Comparison of ENCODE assay signal across 19 cellular contexts in genomic region chr7:25726682-25727357, GRCh38.
A peak's percentile ranks its signal among the peaks of the same experiment; 100 is the strongest.
DNase-seq lines count a peak whose midpoint lies in the region; FAIRE-seq and TF ChIP-seq lines count a peak whose summit lies in the region.
"Had no signal": no experiment of that assay in that cellular context is flagged by ENCODE, and none has a peak within 500 bp of the region (broad histone marks: within the 10 kb centered on the region; RNA-seq: fewer than 3 reads in every experiment).

No MANE protein-coding gene starts in this region.

- DNase-seq in DMS 273 treated with DMSO at 0.1 percent for 48 hours (lab: John Stamatoyannopoulos, UW) (peak; percentile 93), NCI-H1417 treated with DMSO at 0.1 percent for 48 hours (lab: John Stamatoyannopoulos, UW) (peak; percentile 92), bronchial epithelial cell (ENCODE audit: low read depth) (peak; percentile 70), mesendoderm (peak; percentile 31), NCI-H1092 (lab: John Stamatoyannopoulos, UW) (no peak), posterior cingulate gyrus (no peak), superior temporal gyrus (ENCODE audit: extremely low spot score) (no peak), NCI-H1048 (lab: John Stamatoyannopoulos, UW) (no peak)
- DNase-seq: activated CD4-positive, CD25-positive, alpha-beta regulatory T cell; activated gamma-delta T cell; GF-D8; HFFc6; kidney glomerular epithelial cell; NCI-H1930; NK-92 treated with Interleukin-12 subunit alpha and Interleukin-12 subunit beta, amount 100 ng/mL, for 24 hours; T-helper 17 cell had no signal

- no peaks in the 10 kb centered on the region for H3K79me1 ChIP-seq in mesendoderm (ENCODE audit: low read length)

- no peak overlapping the region for H3K9ac ChIP-seq in mesendoderm (ENCODE audit: low read length)
- H3K9ac ChIP-seq: KMS-11 had no signal

- no peak overlapping the region for H2AK5ac ChIP-seq in mesendoderm (ENCODE audit: low read length)

- H4K8ac ChIP-seq in mesendoderm (ENCODE audit: low read depth, low read length), result no peak overlapping the region

- H3K27me3 ChIP-seq in bronchial epithelial cell (ENCODE audit: control insufficient read depth, insufficient read depth, low read length) (peaks cover 3% of the 10 kb centered on the region), mesendoderm (ENCODE audit: insufficient read depth, low read length, poor library complexity) (no peaks in the 10 kb centered on the region)

- H3K4me2 ChIP-seq in mesendoderm (ENCODE audit: low read length), result no peak overlapping the region
- H3K4me2 ChIP-seq: KMS-11 had no signal

- H3K23ac ChIP-seq in mesendoderm (ENCODE audit: low read length), result no peak overlapping the region

- H3K36me3 ChIP-seq in bronchial epithelial cell (ENCODE audit: control insufficient read depth, insufficient read depth, low read length) (no peaks in the 10 kb centered on the region), mesendoderm (ENCODE audit: control insufficient read depth, insufficient read depth, low read length) (no peaks in the 10 kb centered on the region)

- no peak for FAIRE-seq in bronchial epithelial cell (lab: Jason Lieb, UNC)
- FAIRE-seq: colon, urothelium cell line had no signal

- no CpG with 5 or more reads among the region's 11 CpGs for WGBS in mesendoderm (ENCODE audit: extremely low coverage, insufficient coverage, low lambda C conversion rate)

- no peak overlapping the region for H3K27ac ChIP-seq in mesendoderm (ENCODE audit: low read depth, low read length)
- H3K27ac ChIP-seq: KMS-11 had no signal

- no peak overlapping the region for H3K56ac ChIP-seq in mesendoderm (ENCODE audit: low read length)

- peaks cover 8% of the 10 kb centered on the region for H3K4me1 ChIP-seq in mesendoderm (ENCODE audit: control insufficient read depth, low read depth, low read length)

- no peak overlapping the region for H2BK15ac ChIP-seq in mesendoderm (replicated peaks; ENCODE audit: low read depth)

- H3K4me3 ChIP-seq in bronchial epithelial cell (ENCODE audit: low read depth, low read length) (no peak overlapping the region), mesendoderm (ENCODE audit: low read length) (no peak overlapping the region)

- intact Hi-C loops in posterior cingulate gyrus (cut with DNase I), result loop anchor here (10.0 kb wide), 1 partner anchor 108 kb away; no protein-coding TSS in a partner anchor

- H3K18ac ChIP-seq in mesendoderm (ENCODE audit: low read length), result peak overlapping the region; percentile 2

- H3K79me2 ChIP-seq in mesendoderm (ENCODE audit: control insufficient read depth, insufficient read depth, low read length), result no peaks in the 10 kb centered on the region

- no peak overlapping the region for H3K4ac ChIP-seq in mesendoderm (ENCODE audit: low read depth, low read length)

- H2BK120ac ChIP-seq in mesendoderm (ENCODE audit: low read depth, low read length), result peak overlapping the region; percentile 13

- H4K5ac ChIP-seq in mesendoderm (ENCODE audit: low read length), result no peak overlapping the region

- TF ChIP-seq CTCF in bronchial epithelial cell (IDR thresholded peaks at IDR 0.05; ENCODE audit: insufficient read depth, low read length, severe bottlenecking), result no peak

- no peak overlapping the region for H2BK5ac ChIP-seq in mesendoderm (ENCODE audit: low read length)

Comparison
In these comparisons a context has a peak if more than half of its experiments do, and no peak if none do; other contexts are left out.
1. DNase-seq: peak in DMS 273 treated with DMSO at 0.1 percent for 48 hours (single experiment), NCI-H1417 treated with DMSO at 0.1 percent for 48 hours (single experiment), bronchial epithelial cell (single experiment) and mesendoderm (single experiment); none in NCI-H1092 (single experiment), posterior cingulate gyrus (0 of 10), superior temporal gyrus (single experiment) and NCI-H1048 (single experiment).